14 cellular contexts compared by ENCODE assay signal in the genomic region with DNA sequence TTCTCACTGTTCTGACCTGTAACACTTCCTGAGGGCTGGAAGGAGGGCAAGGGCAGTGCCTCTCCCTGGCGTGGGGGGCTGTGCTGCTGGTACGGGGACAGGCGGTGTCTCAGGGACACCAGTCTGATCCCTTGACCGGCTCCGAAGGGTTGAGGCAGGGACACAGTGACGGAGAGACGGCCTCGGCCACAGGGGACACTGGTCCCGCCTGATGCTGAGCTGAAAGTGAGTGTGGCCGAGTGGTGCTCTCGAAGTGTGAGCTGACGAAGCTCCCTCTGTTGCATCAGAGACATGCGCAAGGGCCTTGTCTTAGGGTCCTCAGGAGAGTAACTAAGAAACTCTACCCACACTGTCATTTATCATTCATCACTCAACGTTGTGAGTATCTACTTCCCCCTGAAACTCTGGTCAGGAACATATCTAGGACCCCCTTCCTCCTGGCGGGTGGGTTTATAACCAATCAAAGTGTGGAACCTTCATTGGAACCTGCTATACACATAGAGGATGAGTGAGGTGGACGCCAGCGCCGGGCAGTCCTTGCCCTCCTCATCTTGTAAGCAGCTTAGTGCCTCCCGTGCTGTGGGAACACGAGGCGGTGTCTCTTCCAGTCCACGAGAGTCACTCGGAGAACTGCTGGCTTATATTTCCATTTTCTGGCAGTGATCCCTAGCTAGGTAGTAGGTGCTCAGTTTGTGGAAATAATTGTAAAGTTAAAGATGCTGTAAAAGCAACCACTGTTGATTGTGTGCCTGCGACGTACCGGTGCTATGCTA.
DNase-seq lines count a peak whose midpoint lies in the region; ATAC-seq and TF ChIP-seq lines count a peak whose summit lies in the region.
"Had no signal": no experiment of that assay in that cellular context is flagged by ENCODE, and none has a peak within 500 bp of the region (broad histone marks: within the 10 kb centered on the region; RNA-seq: fewer than 3 reads in every experiment).

No MANE protein-coding gene starts in this region.

- H3K27ac ChIP-seq in sigmoid colon = no peak overlapping the region
- H3K27ac ChIP-seq: HL-60 had no signal

- no peaks in the 10 kb centered on the region for H3K4me1 ChIP-seq in sigmoid colon

- H3K9me3 ChIP-seq in sigmoid colon = no peaks in the 10 kb centered on the region

- ATAC-seq in Right ventricle myocardium superior (ENCODE audit: poor library complexity) = no peak
- ATAC-seq in Right ventricle myocardium inferior = no peak

- WGBS in sigmoid colon, 2 donors = 89 to 90% methylated on average over 26 of the region's 26 CpGs

- H3K4me3 ChIP-seq in sigmoid colon = no peak overlapping the region

- TF ChIP-seq POLR2A in sigmoid colon (IDR thresholded peaks at IDR 0.05) = no peak

- no peak for TF ChIP-seq CTCF in sigmoid colon (IDR thresholded peaks at IDR 0.05)

- no peaks in the 10 kb centered on the region for H3K36me3 ChIP-seq in sigmoid colon

- no peaks in the 10 kb centered on the region for H3K27me3 ChIP-seq in sigmoid colon

- intact Hi-C loops in Right ventricle myocardium superior (cut with DNase I) (no loop called here), Right ventricle myocardium inferior (cut with DNase I) (loop anchor here (5.0 kb wide), 1 partner anchor 72 kb away; no protein-coding TSS in a partner anchor), sigmoid colon (cut with DNase I) (no loop called here)

- TF ChIP-seq EP300 in sigmoid colon (IDR thresholded peaks at IDR 0.05) = no peak

- DNase-seq in Right ventricle myocardium superior (peak; percentile 37), Right ventricle myocardium inferior (ENCODE audit: missing footprints) (no peak), mesenteric fat pad (ENCODE audit: low spot score) (peak; percentile 83), sigmoid colon (peak; percentile 59), COLO668 (lab: John Stamatoyannopoulos, UW; ENCODE audit: unreplicated experiment) (no peak), germinal center (ENCODE audit: low spot score) (no peak)
- DNase-seq in stimulated activated CD4-positive, alpha-beta T cell treated with anti-CD3 and anti-CD28 coated beads, Interleukin-12 subunit alpha, Interleukin-12 subunit beta, amount 100 ng/mL, for 4 hours = no peak
- DNase-seq: C1 segment of cervical spinal cord; CD4-positive, alpha-beta memory T cell; COR-L47; GF-D8; GOT3; H9 had no signal

Comparison
In these comparisons a context has a peak if more than half of its experiments do, and no peak if none do; other contexts are left out.
1. DNase-seq: peak in Right ventricle myocardium superior (single experiment), mesenteric fat pad (single experiment) and sigmoid colon (single experiment); none in Right ventricle myocardium inferior (single experiment), COLO668 (single experiment), germinal center (single experiment) and stimulated activated CD4-positive, alpha-beta T cell treated with anti-CD3 and anti-CD28 coated beads, Interleukin-12 subunit alpha, Interleukin-12 subunit beta, amount 100 ng/mL, for 4 hours (single experiment).